ENCODE assay signal across 8 cellular contexts in the genomic region with DNA sequence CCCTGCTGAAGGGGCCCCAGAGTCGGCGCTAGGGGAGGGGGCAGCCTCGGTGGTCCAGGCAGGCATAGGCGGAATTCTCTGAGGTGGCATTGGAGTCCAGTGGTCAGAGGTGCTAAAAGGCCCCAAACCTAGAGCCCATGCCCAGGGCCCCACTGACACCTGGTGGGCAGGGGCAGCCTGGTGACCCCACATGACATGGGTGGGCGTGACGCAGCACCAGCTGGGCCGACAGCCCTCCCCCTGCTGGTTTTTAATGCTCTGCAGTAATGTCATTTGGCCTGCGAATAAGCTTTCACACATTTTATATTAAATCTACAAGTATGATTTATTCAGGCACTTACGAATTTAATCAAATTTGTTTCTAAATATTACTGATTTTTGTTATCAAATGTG. TPM values are rescaled to one million over a fixed set of nuclear protein-coding genes. Genes with fewer than 3 reads are reported as not detected.
A peak's percentile ranks its signal among the peaks of the same experiment; 100 is the strongest.
DNase-seq lines count a peak whose midpoint lies in the region; ATAC-seq and TF ChIP-seq lines count a peak whose summit lies in the region.
"Had no signal": no experiment of that assay in that cellular context is flagged by ENCODE, and none has a peak within 500 bp of the region (broad histone marks: within the 10 kb centered on the region; RNA-seq: fewer than 3 reads in every experiment).

No MANE protein-coding gene starts in this region.

- peaks cover 0 to 19% of the 10 kb centered on the region in 2 donors for H3K36me3 Mint-ChIP-seq in CD4-positive, alpha-beta memory T cell
- H3K36me3 Mint-ChIP-seq in activated CD8-positive, alpha-beta T cell treated with anti-CD3 and anti-CD28 coated beads for 36 hours (ENCODE audit: low read depth), result peaks cover 23% of the 10 kb centered on the region
- H3K36me3 Mint-ChIP-seq in naive thymus-derived CD4-positive, alpha-beta T cell, result peaks cover 0 to 6% (median 0%) of the 10 kb centered on the region in 5 donors

- H3K4me3 ChIP-seq in AG10803 (ENCODE audit: low read length), result peak overlapping the region; percentile 94; the same call in 1 of the 2 replicates
- H3K4me3 ChIP-seq in CD4-positive, alpha-beta memory T cell (ENCODE audit: low read length in 2 of 2), result no peak overlapping the region
- no peak overlapping the region for H3K4me3 ChIP-seq in naive thymus-derived CD4-positive, alpha-beta T cell (ENCODE audit: low read length)
- H3K4me3 ChIP-seq in tibial nerve, result no peak overlapping the region
- no peak overlapping the region for H3K4me3 ChIP-seq in gastrocnemius medialis

- POLR2A ChIA-PET in CD4-positive, alpha-beta memory T cell (lab: Charles Lee; ENCODE audit: partially characterized antibody), result interaction anchor here (1.0 to 1.7 kb wide), 4 partner anchors 19 to 250 kb away, joined by 3 to 5 read pairs (median 4); a partner anchor contains a TSS
- POLR2A ChIA-PET in activated CD8-positive, alpha-beta T cell treated with anti-CD3 and anti-CD28 coated beads for 36 hours (lab: Charles Lee), result interaction anchor here (0.5 to 2.3 kb wide), 7 partner anchors 9 to 123 kb away, joined by 3 to 7 read pairs (median 4); a partner anchor contains a TSS
- POLR2A ChIA-PET in naive thymus-derived CD4-positive, alpha-beta T cell (lab: Charles Lee), result interaction anchor here (0.8 to 2.3 kb wide), 5 partner anchors 8 to 243 kb away, joined by 3 to 9 read pairs (median 5); a partner anchor contains a TSS

- no peak for ATAC-seq in activated CD8-positive, alpha-beta T cell treated with anti-CD3 and anti-CD28 coated beads for 36 hours
- no peak for ATAC-seq in naive thymus-derived CD4-positive, alpha-beta T cell
- no peak for ATAC-seq in gastrocnemius medialis

- H3K36me3 ChIP-seq in CD4-positive, alpha-beta memory T cell (ENCODE audit: insufficient read depth, low read length), result no peaks in the 10 kb centered on the region
- H3K36me3 ChIP-seq in naive thymus-derived CD4-positive, alpha-beta T cell (ENCODE audit: control insufficient read depth in 2 of 3, insufficient read depth in 3 of 3, low read length in 3 of 3), result peaks cover 0 to 4% (median under 1%) of the 10 kb centered on the region in 3 experiments
- H3K36me3 ChIP-seq in tibial nerve (peaks cover 0 to 7% (median 0%) of the 10 kb centered on the region in 3 donors), gastrocnemius medialis (no peaks in the 10 kb centered on the region)

- DNase-seq in AG10803 (ENCODE audit: low read depth) (no peak), NCI-H446 (lab: John Stamatoyannopoulos, UW) (no peak), tibial nerve (ENCODE audit: low spot score in 2 of 2) (no peak), gastrocnemius medialis (no peak)
- DNase-seq in CD4-positive, alpha-beta memory T cell, result no peak
- DNase-seq in activated CD8-positive, alpha-beta T cell treated with anti-CD3 and anti-CD28 coated beads for 36 hours, result no peak
- DNase-seq in naive thymus-derived CD4-positive, alpha-beta T cell, result no peak

- H3K27me3 ChIP-seq in CD4-positive, alpha-beta memory T cell (ENCODE audit: insufficient read depth, low read length), result no peaks in the 10 kb centered on the region
- no peaks in the 10 kb centered on the region for H3K27me3 ChIP-seq in naive thymus-derived CD4-positive, alpha-beta T cell (ENCODE audit: control insufficient read depth in 2 of 2, insufficient read depth in 2 of 2, low read length in 2 of 2)
- H3K27me3 ChIP-seq in tibial nerve (no peaks in the 10 kb centered on the region), gastrocnemius medialis (no peaks in the 10 kb centered on the region)
- H3K27me3 ChIP-seq: right atrium auricular region had no signal

- in situ Hi-C loops in gastrocnemius medialis (cut with MboI; ENCODE audit: low sequenced_read_pairs in 4 of 4), result no loop called here

- TF ChIP-seq EP300 in tibial nerve (IDR thresholded peaks at IDR 0.05), result no peak

- H3K4me1 ChIP-seq in CD4-positive, alpha-beta memory T cell (ENCODE audit: insufficient read depth, low read length), result peaks cover 31% of the 10 kb centered on the region
- H3K4me1 ChIP-seq in naive thymus-derived CD4-positive, alpha-beta T cell (ENCODE audit: control insufficient read depth in 2 of 2, insufficient read depth in 2 of 2, low read length in 2 of 2), result peaks cover 13 to 15% of the 10 kb centered on the region in 2 donors
- H3K4me1 ChIP-seq in tibial nerve (peaks cover 0 to 55% (median 17%) of the 10 kb centered on the region in 4 donors), gastrocnemius medialis (peaks cover 26 to 34% of the 10 kb centered on the region in 2 donors)

- H3K27ac ChIP-seq in CD4-positive, alpha-beta memory T cell (ENCODE audit: low read depth, low read length), result no peak overlapping the region
- H3K27ac ChIP-seq in naive thymus-derived CD4-positive, alpha-beta T cell (ENCODE audit: low read depth, low read length), result no peak overlapping the region
- H3K27ac ChIP-seq in tibial nerve, result peak overlapping the region in 1 of 4 donors; percentile 95
- H3K27ac ChIP-seq in gastrocnemius medialis, result no peak overlapping the region

- WGBS in tibial nerve, 2 donors, result 74 to 79% methylated on average over 9 of the region's 9 CpGs

- peaks cover 0 to 3% (median 0%) of the 10 kb centered on the region in 8 donors for H3K9me3 Mint-ChIP-seq in CD4-positive, alpha-beta memory T cell
- no peaks in the 10 kb centered on the region for H3K9me3 Mint-ChIP-seq in activated CD8-positive, alpha-beta T cell treated with anti-CD3 and anti-CD28 coated beads for 36 hours
- H3K9me3 Mint-ChIP-seq in naive thymus-derived CD4-positive, alpha-beta T cell, result peaks cover 0 to 3% (median 0%) of the 10 kb centered on the region in 11 donors

- TF ChIP-seq POLR2A in tibial nerve (IDR thresholded peaks at IDR 0.05) (no peak), gastrocnemius medialis (IDR thresholded peaks at IDR 0.05) (no peak)

- peak overlapping the region in 2 of 7 donors; percentile 24 to 99 for H3K27ac Mint-ChIP-seq in CD4-positive, alpha-beta memory T cell
- H3K27ac Mint-ChIP-seq in activated CD8-positive, alpha-beta T cell treated with anti-CD3 and anti-CD28 coated beads for 36 hours, result no peak overlapping the region
- H3K27ac Mint-ChIP-seq in naive thymus-derived CD4-positive, alpha-beta T cell, result peak overlapping the region in 1 of 9 donors; percentile 99

- no peaks in the 10 kb centered on the region for H3K9me3 ChIP-seq in CD4-positive, alpha-beta memory T cell (ENCODE audit: control insufficient read depth in 1 of 2, low read length in 2 of 2)
- H3K9me3 ChIP-seq in naive thymus-derived CD4-positive, alpha-beta T cell (ENCODE audit: control insufficient read depth in 2 of 3, low read length in 3 of 3), result no peaks in the 10 kb centered on the region
- no peaks in the 10 kb centered on the region for H3K9me3 ChIP-seq in tibial nerve
- no peaks in the 10 kb centered on the region for H3K9me3 ChIP-seq in gastrocnemius medialis
- H3K9me3 ChIP-seq: right atrium auricular region had no signal

- intact Hi-C loops in CD4-positive, alpha-beta memory T cell (cut with micrococcal nuclease), result no loop called here
- intact Hi-C loops in activated CD8-positive, alpha-beta T cell treated with anti-CD3 and anti-CD28 coated beads for 36 hours (cut with micrococcal nuclease), result no loop called here
- intact Hi-C loops in naive thymus-derived CD4-positive, alpha-beta T cell (cut with micrococcal nuclease), result no loop called here
- intact Hi-C loops in gastrocnemius medialis (cut with DNase I; ENCODE audit: low total_unique reads), result no loop called here

- peaks cover 18 to 46% (median 27%) of the 10 kb centered on the region in 4 donors for H3K4me1 Mint-ChIP-seq in CD4-positive, alpha-beta memory T cell
- peaks cover 27% of the 10 kb centered on the region for H3K4me1 Mint-ChIP-seq in activated CD8-positive, alpha-beta T cell treated with anti-CD3 and anti-CD28 coated beads for 36 hours (ENCODE audit: low read depth)
- H3K4me1 Mint-ChIP-seq in naive thymus-derived CD4-positive, alpha-beta T cell, result peaks cover 8 to 32% (median 26%) of the 10 kb centered on the region in 7 donors

- peak overlapping the region in 5 of 8 donors; percentile 96 to 98 (median 97) for H3K4me3 Mint-ChIP-seq in CD4-positive, alpha-beta memory T cell
- peak overlapping the region; percentile 76 for H3K4me3 Mint-ChIP-seq in activated CD8-positive, alpha-beta T cell treated with anti-CD3 and anti-CD28 coated beads for 36 hours
- peak overlapping the region in 8 of 10 donors; percentile 93 to 98 (median 95) for H3K4me3 Mint-ChIP-seq in naive thymus-derived CD4-positive, alpha-beta T cell

- TF ChIP-seq CTCF in AG10803 (conservative IDR thresholded peaks at IDR 0.05; ENCODE audit: low read length) (no peak), tibial nerve (IDR thresholded peaks at IDR 0.05) (no peak), gastrocnemius medialis (IDR thresholded peaks at IDR 0.05 in 4 of 5, conservative IDR thresholded peaks at IDR 0.05 in 1 of 5) (no peak)
- TF ChIP-seq CTCF in activated CD8-positive, alpha-beta T cell treated with anti-CD3 and anti-CD28 coated beads for 36 hours (IDR thresholded peaks at IDR 0.05), result no peak

- H3K27me3 Mint-ChIP-seq in CD4-positive, alpha-beta memory T cell, result peaks cover 0 to 3% of the 10 kb centered on the region in 2 donors
- H3K27me3 Mint-ChIP-seq in activated CD8-positive, alpha-beta T cell treated with anti-CD3 and anti-CD28 coated beads for 36 hours, result no peaks in the 10 kb centered on the region
- H3K27me3 Mint-ChIP-seq in naive thymus-derived CD4-positive, alpha-beta T cell, result peaks cover 0 to 2% (median 0%) of the 10 kb centered on the region in 5 donors

- CTCF ChIA-PET in CD4-positive, alpha-beta memory T cell (lab: Charles Lee; ENCODE audit: partially characterized antibody), result interaction anchor here (1.2 kb wide), 1 partner anchor 19 kb away, joined by 4 read pairs; a partner anchor contains a TSS
- CTCF ChIA-PET in activated CD8-positive, alpha-beta T cell treated with anti-CD3 and anti-CD28 coated beads for 36 hours (lab: Charles Lee), result interaction anchor here (1.0 to 1.5 kb wide), 3 partner anchors 75 to 231 kb away, joined by 3 to 7 read pairs (median 5); no protein-coding TSS in a partner anchor
- CTCF ChIA-PET in naive thymus-derived CD4-positive, alpha-beta T cell (lab: Charles Lee), result no interaction called here

RNA-seq across cellular contexts. Expression of a gene that starts 2.1 kb away (rescaled TPM):
- 100 to 1,000 TPM; 151 to 152 TPM for total RNA-seq in CD4-positive, alpha-beta memory T cell
- 100 to 1,000 TPM; 265 to 267 TPM for polyA plus RNA-seq in CD4-positive, alpha-beta memory T cell
- total RNA-seq in activated CD8-positive, alpha-beta T cell treated with anti-CD3 and anti-CD28 coated beads for 36 hours, result 100 to 1,000 TPM; 334 to 358 TPM
- 100 to 1,000 TPM; 136 to 250 (median 220) TPM for total RNA-seq in naive thymus-derived CD4-positive, alpha-beta T cell
- polyA plus RNA-seq in naive thymus-derived CD4-positive, alpha-beta T cell, result 100 to 1,000 TPM; 199 to 293 TPM
- total RNA-seq in tibial nerve, result 100 to 1,000 TPM; 101 to 127 (median 114) TPM
- 100 to 1,000 TPM; 158 to 222 (median 172) TPM for total RNA-seq in gastrocnemius medialis

RNA-seq across cellular contexts. Expression of a gene that starts 18.7 kb away (rescaled TPM):
- total RNA-seq in CD4-positive, alpha-beta memory T cell, result 10 to 100 TPM; 33.0 to 36.6 TPM
- polyA plus RNA-seq in CD4-positive, alpha-beta memory T cell, result 10 to 100 TPM; 45.4 to 51.1 TPM
- total RNA-seq in activated CD8-positive, alpha-beta T cell treated with anti-CD3 and anti-CD28 coated beads for 36 hours, result 10 to 100 TPM; 37.4 to 40.5 TPM
- total RNA-seq in naive thymus-derived CD4-positive, alpha-beta T cell, result 10 to 100 TPM; 19.9 to 29.3 (median 26.8) TPM
- 10 to 100 TPM; 39.9 to 44.2 TPM for polyA plus RNA-seq in naive thymus-derived CD4-positive, alpha-beta T cell
- total RNA-seq in tibial nerve (10 to 100 TPM; 74.3 to 94.7 (median 81.5) TPM), gastrocnemius medialis (100 to 1,000 TPM in 1 of 4 donors, 10 to 100 TPM in 3; 74.0 to 137 (median 79.3) TPM)

RNA-seq across cellular contexts. Expression of a gene that starts 33.8 kb away (rescaled TPM):
- 1 to 10 TPM; 3.9 to 4.8 TPM for total RNA-seq in CD4-positive, alpha-beta memory T cell
- not detected for polyA plus RNA-seq in CD4-positive, alpha-beta memory T cell
- total RNA-seq in activated CD8-positive, alpha-beta T cell treated with anti-CD3 and anti-CD28 coated beads for 36 hours, result under 1 TPM; 0.32 to 0.51 TPM
- 1 to 10 TPM in 3 of 5 experiments, under 1 TPM in 2; 0.34 to 3.8 (median 2.2) TPM for total RNA-seq in naive thymus-derived CD4-positive, alpha-beta T cell
- polyA plus RNA-seq in naive thymus-derived CD4-positive, alpha-beta T cell, result not detected
- total RNA-seq in tibial nerve, result 1 to 10 TPM in 1 of 4 donors, under 1 TPM in 3; 0.39 to 5.4 (median 0.64) TPM
- total RNA-seq in gastrocnemius medialis, result 1 to 10 TPM in 1 of 4 donors, under 1 TPM in 1, not detected in 2; 0.69 to 2.1 TPM

RNA-seq across cellular contexts. Expression of a gene that starts 46.7 kb away (rescaled TPM):
- total RNA-seq in CD4-positive, alpha-beta memory T cell, result 10 to 100 TPM; 46.5 to 49.7 TPM
- polyA plus RNA-seq in CD4-positive, alpha-beta memory T cell, result 10 to 100 TPM in 1 of 2 donors, 1 to 10 TPM in 1; 6.7 to 20.9 TPM
- total RNA-seq in activated CD8-positive, alpha-beta T cell treated with anti-CD3 and anti-CD28 coated beads for 36 hours, result 10 to 100 TPM; 19.4 to 21.1 TPM
- 10 to 100 TPM; 31.3 to 45.6 (median 36.8) TPM for total RNA-seq in naive thymus-derived CD4-positive, alpha-beta T cell
- 10 to 100 TPM; 12.6 to 25.6 TPM for polyA plus RNA-seq in naive thymus-derived CD4-positive, alpha-beta T cell
- total RNA-seq in tibial nerve (10 to 100 TPM; 30.6 to 60.6 (median 45.2) TPM), gastrocnemius medialis (10 to 100 TPM; 24.5 to 38.4 (median 27.0) TPM)

RNA-seq across cellular contexts. Expression of a gene that starts 55.4 kb away (rescaled TPM):
- 10 to 100 TPM; 26.5 to 27.3 TPM for total RNA-seq in CD4-positive, alpha-beta memory T cell
- polyA plus RNA-seq in CD4-positive, alpha-beta memory T cell, result 10 to 100 TPM in 1 of 2 donors, 1 to 10 TPM in 1; 7.8 to 12.8 TPM
- total RNA-seq in activated CD8-positive, alpha-beta T cell treated with anti-CD3 and anti-CD28 coated beads for 36 hours, result 10 to 100 TPM; 19.8 to 20.1 TPM
- total RNA-seq in naive thymus-derived CD4-positive, alpha-beta T cell, result 10 to 100 TPM in 3 of 5 experiments, 1 to 10 TPM in 2; 7.7 to 26.5 (median 20.4) TPM
- polyA plus RNA-seq in naive thymus-derived CD4-positive, alpha-beta T cell, result 10 to 100 TPM in 1 of 2 donors, 1 to 10 TPM in 1; 6.0 to 12.9 TPM
- 10 to 100 TPM; 13.1 to 27.0 (median 23.2) TPM for total RNA-seq in tibial nerve
- 10 to 100 TPM; 19.6 to 43.1 (median 25.6) TPM for total RNA-seq in gastrocnemius medialis
